ENCODE assay signal across 8 cellular contexts in genomic region chr7:1920266-1920681, GRCh38.
DNase-seq lines count a peak whose midpoint lies in the region; ATAC-seq, FAIRE-seq and TF ChIP-seq lines count a peak whose summit lies in the region.
"Had no signal": no experiment of that assay in that cellular context is flagged by ENCODE, and none has a peak within 500 bp of the region (broad histone marks: within the 10 kb centered on the region; RNA-seq: fewer than 3 reads in every experiment).

No MANE protein-coding gene starts in this region.

- no peaks in the 10 kb centered on the region for H3K27me3 ChIP-seq in Peyer's patch
- no peaks in the 10 kb centered on the region for H3K27me3 ChIP-seq in GM12878 (replicated peaks in 1 of 2; ENCODE audit: control insufficient read depth in 2 of 2, insufficient read depth in 2 of 2, low read length in 1 of 2)
- H3K27me3 ChIP-seq: cardiac muscle cell had no signal

- H3K4me3 ChIP-seq in Peyer's patch (peak overlapping the region in 2 of 4 donors; percentile 24 to 25), GM12878 (no peak overlapping the region)
- H3K4me3 ChIP-seq: cardiac muscle cell had no signal

- no peak for TF ChIP-seq POLR2A in Peyer's patch (IDR thresholded peaks at IDR 0.05)
- TF ChIP-seq POLR2A in GM12878 (IDR thresholded peaks at IDR 0.05; ENCODE audit: low read depth, low read length), result no peak

- RAD21 ChIA-PET in GM12878 (lab: Charles Lee; ENCODE audit: unreplicated experiment), result no interaction called here

- no peaks in the 10 kb centered on the region for H3K9me3 ChIP-seq in Peyer's patch
- H3K9me3 ChIP-seq in GM12878 (replicated peaks; ENCODE audit: control insufficient read depth, insufficient read depth, low read length), result no peaks in the 10 kb centered on the region

- POLR2A ChIA-PET in GM12878 (lab: Charles Lee), result no interaction called here

- H3K27ac ChIP-seq in Peyer's patch, result peak overlapping the region in 1 of 4 donors; percentile 17
- H3K27ac ChIP-seq in GM12878 (ENCODE audit: control insufficient read depth, insufficient read depth), result no peak overlapping the region; the same call in 1 of the 2 replicates
- H3K27ac ChIP-seq: cardiac muscle cell had no signal

- CTCF ChIA-PET in GM12878 (lab: Yijun Ruan, JAX), result no interaction called here

- SMC1A ChIA-PET in GM12878 (lab: Charles Lee; ENCODE audit: uncharacterized antibody, unreplicated experiment), result no interaction called here

- H3K36me3 ChIP-seq in Peyer's patch (no peaks in the 10 kb centered on the region), GM12878 (ENCODE audit: control insufficient read depth in 2 of 2, insufficient read depth in 2 of 2, low read length in 1 of 2) (peaks cover 0 to 12% of the 10 kb centered on the region in 2 experiments; a peak in 3 of 4 replicates)
- H3K36me3 ChIP-seq: cardiac muscle cell had no signal

- no TSS peak for BruUV-seq in GM12878 (replicated peaks; lab: Mats Ljungman, UMichigan)

- no peak for TF ChIP-seq EP300 in GM12878 (IDR thresholded peaks at IDR 0.05; ENCODE audit: borderline replicate concordance in 1 of 2, control insufficient read depth in 1 of 2, low read depth in 2 of 2, low read length in 2 of 2)

- ATAC-seq in GM21723 (IDR thresholded peaks at IDR 0.05; ENCODE audit: unreplicated experiment), result peak; percentile 68
- peak; percentile 31 for ATAC-seq in GM12878
- ATAC-seq in stimulated activated naive CD8-positive, alpha-beta T cell treated with anti-CD3 and anti-CD28 coated beads, Interleukin-15, Interleukin-2, amounts not matched to agents 100 U/mL and 50 U/mL, for 24 hours, result peak; percentile 50
- no peak for ATAC-seq in GM21576 (IDR thresholded peaks at IDR 0.05; ENCODE audit: unreplicated experiment)

- FAIRE-seq in GM12878 (lab: Jason Lieb, UNC), result no peak

- in situ Hi-C loops in GM12878 (cut with MboI), result no loop called here
- in situ Hi-C loops in ACHN (cut with HindIII; ENCODE audit: low pct_ligation_motif_present, low pct_unique_long_range_greater_than_20kb, low sequenced_read_pairs), result no loop called here

- H3K79me2 ChIP-seq in GM12878 (ENCODE audit: control insufficient read depth, insufficient read depth, low read length), result no peaks in the 10 kb centered on the region

- TF ChIP-seq CTCF in Peyer's patch (IDR thresholded peaks at IDR 0.05), result no peak
- TF ChIP-seq CTCF in GM12878 (IDR thresholded peaks at IDR 0.05 in 2 of 3, conservative IDR thresholded peaks at IDR 0.05 in 1 of 3; ENCODE audit: control insufficient read depth in 2 of 3, extremely low read depth in 1 of 3, insufficient read depth in 1 of 3, low read depth in 3 of 3, low read length in 3 of 3), result no peak

- TF ChIP-seq RAD21 in GM12878 (IDR thresholded peaks at IDR 0.05; ENCODE audit: insufficient read depth, low read depth, low read length), result no peak

- H3K9ac ChIP-seq in GM12878 (ENCODE audit: control insufficient read depth, insufficient read depth, low read length), result no peak overlapping the region; the same call in 1 of the 2 replicates

- H3K4me1 ChIP-seq in Peyer's patch (peaks cover 0 to 4% (median 0%) of the 10 kb centered on the region in 4 donors), GM12878 (ENCODE audit: control insufficient read depth, insufficient read depth, low read length) (peaks cover 14% of the 10 kb centered on the region)

- no peaks in the 10 kb centered on the region for H4K20me1 ChIP-seq in GM12878 (ENCODE audit: control insufficient read depth, insufficient read depth)

- DNase-seq in Peyer's patch (peak in 2 of 3 donors; percentile 55 to 76), GM12878 (ENCODE audit: low read depth, low spot score) (no peak), NCI-H226 (no peak), ACHN (no peak)
- peak; percentile 36 for DNase-seq in stimulated activated naive CD8-positive, alpha-beta T cell treated with anti-CD3 and anti-CD28 coated beads, Interleukin-15, Interleukin-2, amounts not matched to agents 100 U/mL and 50 U/mL, for 24 hours

- 16% methylated on average over 15 of the region's 20 CpGs for WGBS in GM12878 (ENCODE audit: insufficient coverage, insufficient replicate concordance, low lambda C conversion rate, missing lambda C conversion rate)

- intact Hi-C loops in GM12878 (cut with micrococcal nuclease; ENCODE audit: unreplicated experiment), result no loop called here

- H2AFZ ChIP-seq in GM12878 (ENCODE audit: control insufficient read depth, low read depth, low read length), result no peak overlapping the region

- peak overlapping the region; percentile 42 for H3K4me2 ChIP-seq in GM12878 (ENCODE audit: control insufficient read depth, insufficient read depth)

TF ChIP-seq in GM12878, 131 proteins besides CTCF, POLR2A, EP300 and RAD21:
- peak; percentile 12; the same call in 1 of the 2 replicates for TF ChIP-seq SPI1 (IDR thresholded peaks at IDR 0.05; ENCODE audit: borderline replicate concordance, insufficient read depth, low read depth, low read length)
- TF ChIP-seq MTA2 (IDR thresholded peaks at IDR 0.05; ENCODE audit: low read depth), result no peak
- TF ChIP-seq NRF1 (conservative IDR thresholded peaks at IDR 0.05; ENCODE audit: low read depth, low read length), result no peak
- TF ChIP-seq POLR2AphosphoS5 (IDR thresholded peaks at IDR 0.05; ENCODE audit: low read length), result no peak
- no peak for TF ChIP-seq PKNOX1 (IDR thresholded peaks at IDR 0.05)
- TF ChIP-seq, protein P1, sequence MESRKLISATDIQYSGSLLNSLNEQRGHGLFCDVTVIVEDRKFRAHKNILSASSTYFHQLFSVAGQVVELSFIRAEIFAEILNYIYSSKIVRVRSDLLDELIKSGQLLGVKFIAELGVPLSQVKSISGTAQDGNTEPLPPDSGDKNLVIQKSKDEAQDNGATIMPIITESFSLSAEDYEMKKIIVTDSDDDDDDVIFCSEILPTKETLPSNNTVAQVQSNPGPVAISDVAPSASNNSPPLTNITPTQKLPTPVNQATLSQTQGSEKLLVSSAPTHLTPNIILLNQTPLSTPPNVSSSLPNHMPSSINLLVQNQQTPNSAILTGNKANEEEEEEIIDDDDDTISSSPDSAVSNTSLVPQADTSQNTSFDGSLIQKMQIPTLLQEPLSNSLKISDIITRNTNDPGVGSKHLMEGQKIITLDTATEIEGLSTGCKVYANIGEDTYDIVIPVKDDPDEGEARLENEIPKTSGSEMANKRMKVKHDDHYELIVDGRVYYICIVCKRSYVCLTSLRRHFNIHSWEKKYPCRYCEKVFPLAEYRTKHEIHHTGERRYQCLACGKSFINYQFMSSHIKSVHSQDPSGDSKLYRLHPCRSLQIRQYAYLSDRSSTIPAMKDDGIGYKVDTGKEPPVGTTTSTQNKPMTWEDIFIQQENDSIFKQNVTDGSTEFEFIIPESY (IDR thresholded peaks at IDR 0.05), result no peak
- peak; percentile 63 for TF ChIP-seq RUNX3 (IDR thresholded peaks at IDR 0.05; ENCODE audit: low read length)
- TF ChIP-seq, protein P2, sequence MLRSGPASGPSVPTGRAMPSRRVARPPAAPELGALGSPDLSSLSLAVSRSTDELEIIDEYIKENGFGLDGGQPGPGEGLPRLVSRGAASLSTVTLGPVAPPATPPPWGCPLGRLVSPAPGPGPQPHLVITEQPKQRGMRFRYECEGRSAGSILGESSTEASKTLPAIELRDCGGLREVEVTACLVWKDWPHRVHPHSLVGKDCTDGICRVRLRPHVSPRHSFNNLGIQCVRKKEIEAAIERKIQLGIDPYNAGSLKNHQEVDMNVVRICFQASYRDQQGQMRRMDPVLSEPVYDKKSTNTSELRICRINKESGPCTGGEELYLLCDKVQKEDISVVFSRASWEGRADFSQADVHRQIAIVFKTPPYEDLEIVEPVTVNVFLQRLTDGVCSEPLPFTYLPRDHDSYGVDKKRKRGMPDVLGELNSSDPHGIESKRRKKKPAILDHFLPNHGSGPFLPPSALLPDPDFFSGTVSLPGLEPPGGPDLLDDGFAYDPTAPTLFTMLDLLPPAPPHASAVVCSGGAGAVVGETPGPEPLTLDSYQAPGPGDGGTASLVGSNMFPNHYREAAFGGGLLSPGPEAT (IDR thresholded peaks at IDR 0.05; ENCODE audit: low read depth), result no peak
- TF ChIP-seq EGR1 (IDR thresholded peaks at IDR 0.05; ENCODE audit: borderline replicate concordance in 1 of 2, low read depth in 2 of 2, low read length in 2 of 2), result 0 out of 3 replicates have a peak, but pooled peaks of 1 of the 2 experiments have one; percentile 30
- TF ChIP-seq ATF7 (IDR thresholded peaks at IDR 0.05; ENCODE audit: low read depth), result no peak
- TF ChIP-seq BACH1 (IDR thresholded peaks at IDR 0.05; ENCODE audit: borderline replicate concordance), result no peak
- 0 out of 4 replicates have a peak, but pooled peaks have one; percentile 18 to 25 for TF ChIP-seq BHLHE40 (IDR thresholded peaks at IDR 0.05; ENCODE audit: borderline replicate concordance in 1 of 2, low read depth in 2 of 2, low read length in 1 of 2)
- no peak for TF ChIP-seq E2F8 (IDR thresholded peaks at IDR 0.05; ENCODE audit: low read depth, partially characterized antibody)
- TF ChIP-seq WRNIP1 (IDR thresholded peaks at IDR 0.05; ENCODE audit: borderline replicate concordance, low read depth, low read length), result no peak

Comparison
In these comparisons a context has a peak if more than half of its experiments do, and no peak if none do; other contexts are left out.
1. DNase-seq: peak in Peyer's patch (2 of 3) and stimulated activated naive CD8-positive, alpha-beta T cell treated with anti-CD3 and anti-CD28 coated beads, Interleukin-15, Interleukin-2, amounts not matched to agents 100 U/mL and 50 U/mL, for 24 hours (single experiment); none in GM12878 (single experiment), NCI-H226 (single experiment) and ACHN (single experiment).